ENCODE assay signal across 19 cellular contexts in the genomic region with DNA sequence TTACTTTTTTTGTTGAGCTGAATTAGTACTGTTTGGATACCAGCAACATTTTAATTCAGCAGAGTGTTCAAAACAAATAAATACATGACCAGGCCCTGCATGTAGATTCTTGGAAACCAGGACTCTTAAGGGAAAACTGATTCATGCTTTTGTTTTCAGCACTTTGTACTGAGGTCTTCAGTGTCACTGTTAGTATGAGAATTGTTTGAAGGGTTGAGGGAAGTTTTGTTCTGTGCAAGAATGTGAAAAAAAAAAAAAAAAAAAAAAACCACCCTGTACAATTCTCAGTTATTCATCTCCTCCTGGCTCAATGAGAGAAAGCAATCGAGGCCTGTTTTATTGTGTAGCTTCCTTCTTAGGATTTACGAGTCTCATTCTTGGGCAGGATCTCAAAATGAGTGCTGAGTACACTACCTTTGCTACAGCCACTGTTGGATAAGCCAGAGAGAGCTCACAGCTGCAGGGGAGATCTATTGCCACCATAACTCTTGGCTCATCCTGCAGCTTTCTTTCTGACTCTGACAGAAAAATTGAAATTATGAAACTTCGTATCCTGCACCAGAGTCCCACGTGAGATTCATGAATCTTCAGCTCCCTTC.
"Had no signal": no experiment of that assay in that cellular context is flagged by ENCODE, and none has a peak within 500 bp of the region (broad histone marks: within the 10 kb centered on the region; RNA-seq: fewer than 3 reads in every experiment).

No MANE protein-coding gene starts in this region.

- H3K27ac Mint-ChIP-seq: effector memory CD8-positive, alpha-beta T cell; immature natural killer cell; naive B cell had no signal

- H3K4me3 ChIP-seq: gastrocnemius medialis, lung, smooth muscle cell, tibial artery, upper lobe of right lung had no signal

- H3K4me3 Mint-ChIP-seq: central memory CD8-positive, alpha-beta T cell; effector memory CD8-positive, alpha-beta T cell; immature natural killer cell had no signal

- H3K9me3 Mint-ChIP-seq: central memory CD8-positive, alpha-beta T cell had no signal

- ATAC-seq: effector memory CD8-positive, alpha-beta T cell; gastrocnemius medialis; left cardiac atrium; left ventricle myocardium superior; stimulated activated naive CD8-positive, alpha-beta T cell treated with anti-CD3 and anti-CD28 coated beads, Interleukin-15, Interleukin-2, amounts not matched to agents 100 U/mL and 50 U/mL, for 24 hours; upper lobe of right lung had no signal

- H3K27me3 ChIP-seq: gastrocnemius medialis, neutrophil, tibial artery, upper lobe of right lung had no signal

- H3K27me3 Mint-ChIP-seq: central memory CD8-positive, alpha-beta T cell; effector memory CD8-positive, alpha-beta T cell; naive B cell had no signal

- H3K36me3 Mint-ChIP-seq: immature natural killer cell, naive B cell had no signal

- H3K36me3 ChIP-seq: gastrocnemius medialis, neutrophil, upper lobe of right lung had no signal

- H3K9me3 ChIP-seq: gastrocnemius medialis, neutrophil, tibial artery, upper lobe of right lung had no signal

- DNase-seq: cortex of kidney; effector memory CD8-positive, alpha-beta T cell; erythroblast; gastrocnemius medialis; glutamatergic neuron; immature natural killer cell; left cardiac atrium; left ventricle myocardium superior; mesendoderm; naive B cell; right cardiac atrium; stimulated activated CD4-positive, alpha-beta T cell treated with anti-CD3 and anti-CD28 coated beads, Interleukin-2, amount 100 ng/mL, for 48 hours; stimulated activated naive CD8-positive, alpha-beta T cell treated with anti-CD3 and anti-CD28 coated beads, Interleukin-15, Interleukin-2, amounts not matched to agents 100 U/mL and 50 U/mL, for 24 hours; tibial artery; upper lobe of right lung had no signal

- H3K4me1 ChIP-seq: gastrocnemius medialis, upper lobe of right lung had no signal

- H3K4me1 Mint-ChIP-seq: central memory CD8-positive, alpha-beta T cell; immature natural killer cell; naive B cell had no signal

- H3K27ac ChIP-seq: gastrocnemius medialis, neutrophil, tibial artery, upper lobe of right lung had no signal
